In the genomic region with DNA sequence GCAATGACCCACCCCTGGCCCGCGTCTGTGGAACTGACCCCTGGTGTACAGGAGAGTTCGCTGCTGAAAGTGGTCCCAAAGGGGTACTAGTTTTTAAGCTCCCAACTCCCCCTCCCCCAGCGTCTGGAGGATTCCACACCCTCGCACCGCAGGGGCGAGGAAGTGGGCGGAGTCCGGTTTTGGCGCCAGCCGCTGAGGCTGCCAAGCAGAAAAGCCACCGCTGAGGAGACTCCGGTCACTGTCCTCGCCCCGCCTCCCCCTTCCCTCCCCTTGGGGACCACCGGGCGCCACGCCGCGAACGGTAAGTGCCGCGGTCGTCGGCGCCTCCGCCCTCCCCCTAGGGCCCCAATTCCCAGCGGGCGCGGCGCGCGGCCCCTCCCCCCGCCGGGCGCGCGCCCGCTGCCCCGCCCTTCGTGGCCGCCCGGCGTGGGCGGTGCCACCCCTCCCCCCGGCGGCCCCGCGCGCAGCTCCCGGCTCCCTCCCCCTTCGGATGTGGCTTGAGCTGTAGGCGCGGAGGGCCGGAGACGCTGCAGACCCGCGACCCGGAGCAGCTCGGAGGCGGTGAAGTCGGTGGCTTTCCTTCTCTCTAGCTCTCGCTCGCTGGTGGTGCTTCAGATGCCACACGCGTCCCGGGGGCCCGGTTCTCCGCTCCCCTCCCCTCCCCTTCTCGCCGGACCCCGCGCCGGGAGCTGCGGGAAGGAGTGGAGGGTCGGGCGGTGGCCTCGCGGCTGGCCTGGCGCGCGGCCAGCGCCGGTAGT, we compare ENCODE assay signal across 1 cellular context.
TF ChIP-seq lines count a peak whose summit lies in the region.

A gene (plus strand): TSS at position 485 of the 758 bp plus-strand sequence. CDS start 1,254 bp downstream, outside the sequence.

TF ChIP-seq in HepG2, 621 proteins besides CTCF, POLR2A, EP300 and RAD21 (continued from another document and continues in another):
- TF ChIP-seq, protein P1, sequence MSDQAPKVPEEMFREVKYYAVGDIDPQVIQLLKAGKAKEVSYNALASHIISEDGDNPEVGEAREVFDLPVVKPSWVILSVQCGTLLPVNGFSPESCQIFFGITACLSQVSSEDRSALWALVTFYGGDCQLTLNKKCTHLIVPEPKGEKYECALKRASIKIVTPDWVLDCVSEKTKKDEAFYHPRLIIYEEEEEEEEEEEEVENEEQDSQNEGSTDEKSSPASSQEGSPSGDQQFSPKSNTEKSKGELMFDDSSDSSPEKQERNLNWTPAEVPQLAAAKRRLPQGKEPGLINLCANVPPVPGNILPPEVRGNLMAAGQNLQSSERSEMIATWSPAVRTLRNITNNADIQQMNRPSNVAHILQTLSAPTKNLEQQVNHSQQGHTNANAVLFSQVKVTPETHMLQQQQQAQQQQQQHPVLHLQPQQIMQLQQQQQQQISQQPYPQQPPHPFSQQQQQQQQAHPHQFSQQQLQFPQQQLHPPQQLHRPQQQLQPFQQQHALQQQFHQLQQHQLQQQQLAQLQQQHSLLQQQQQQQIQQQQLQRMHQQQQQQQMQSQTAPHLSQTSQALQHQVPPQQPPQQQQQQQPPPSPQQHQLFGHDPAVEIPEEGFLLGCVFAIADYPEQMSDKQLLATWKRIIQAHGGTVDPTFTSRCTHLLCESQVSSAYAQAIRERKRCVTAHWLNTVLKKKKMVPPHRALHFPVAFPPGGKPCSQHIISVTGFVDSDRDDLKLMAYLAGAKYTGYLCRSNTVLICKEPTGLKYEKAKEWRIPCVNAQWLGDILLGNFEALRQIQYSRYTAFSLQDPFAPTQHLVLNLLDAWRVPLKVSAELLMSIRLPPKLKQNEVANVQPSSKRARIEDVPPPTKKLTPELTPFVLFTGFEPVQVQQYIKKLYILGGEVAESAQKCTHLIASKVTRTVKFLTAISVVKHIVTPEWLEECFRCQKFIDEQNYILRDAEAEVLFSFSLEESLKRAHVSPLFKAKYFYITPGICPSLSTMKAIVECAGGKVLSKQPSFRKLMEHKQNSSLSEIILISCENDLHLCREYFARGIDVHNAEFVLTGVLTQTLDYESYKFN (CRISPR knock-in tag; conservative IDR thresholded peaks at IDR 0.05): peak; percentile 3; the same call in 1 of the 2 replicates
- TF ChIP-seq ZBTB7A (CRISPR knock-in tag; IDR thresholded peaks at IDR 0.05): no peak
- TF ChIP-seq ZNF652 (CRISPR knock-in tag; IDR thresholded peaks at IDR 0.05; ENCODE audit: borderline replicate concordance, low read depth): no peak
- TF ChIP-seq, protein P2, sequence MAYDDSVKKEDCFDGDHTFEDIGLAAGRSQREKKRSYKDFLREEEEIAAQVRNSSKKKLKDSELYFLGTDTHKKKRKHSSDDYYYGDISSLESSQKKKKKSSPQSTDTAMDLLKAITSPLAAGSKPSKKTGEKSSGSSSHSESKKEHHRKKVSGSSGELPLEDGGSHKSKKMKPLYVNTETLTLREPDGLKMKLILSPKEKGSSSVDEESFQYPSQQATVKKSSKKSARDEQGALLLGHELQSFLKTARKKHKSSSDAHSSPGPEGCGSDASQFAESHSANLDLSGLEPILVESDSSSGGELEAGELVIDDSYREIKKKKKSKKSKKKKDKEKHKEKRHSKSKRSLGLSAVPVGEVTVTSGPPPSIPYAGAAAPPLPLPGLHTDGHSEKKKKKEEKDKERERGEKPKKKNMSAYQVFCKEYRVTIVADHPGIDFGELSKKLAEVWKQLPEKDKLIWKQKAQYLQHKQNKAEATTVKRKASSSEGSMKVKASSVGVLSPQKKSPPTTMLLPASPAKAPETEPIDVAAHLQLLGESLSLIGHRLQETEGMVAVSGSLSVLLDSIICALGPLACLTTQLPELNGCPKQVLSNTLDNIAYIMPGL (CRISPR knock-in tag; IDR thresholded peaks at IDR 0.05; ENCODE audit: borderline replicate concordance in 1 of 2, low read depth in 1 of 2): peak; percentile 15 to 44; a peak in 2 of 4 replicates
- TF ChIP-seq, protein P3, sequence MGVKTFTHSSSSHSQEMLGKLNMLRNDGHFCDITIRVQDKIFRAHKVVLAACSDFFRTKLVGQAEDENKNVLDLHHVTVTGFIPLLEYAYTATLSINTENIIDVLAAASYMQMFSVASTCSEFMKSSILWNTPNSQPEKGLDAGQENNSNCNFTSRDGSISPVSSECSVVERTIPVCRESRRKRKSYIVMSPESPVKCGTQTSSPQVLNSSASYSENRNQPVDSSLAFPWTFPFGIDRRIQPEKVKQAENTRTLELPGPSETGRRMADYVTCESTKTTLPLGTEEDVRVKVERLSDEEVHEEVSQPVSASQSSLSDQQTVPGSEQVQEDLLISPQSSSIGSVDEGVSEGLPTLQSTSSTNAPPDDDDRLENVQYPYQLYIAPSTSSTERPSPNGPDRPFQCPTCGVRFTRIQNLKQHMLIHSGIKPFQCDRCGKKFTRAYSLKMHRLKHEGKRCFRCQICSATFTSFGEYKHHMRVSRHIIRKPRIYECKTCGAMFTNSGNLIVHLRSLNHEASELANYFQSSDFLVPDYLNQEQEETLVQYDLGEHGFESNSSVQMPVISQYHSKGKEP (CRISPR knock-in tag; IDR thresholded peaks at IDR 0.05): no peak
- no peak for TF ChIP-seq KDM6A (CRISPR knock-in tag; IDR thresholded peaks at IDR 0.05; ENCODE audit: low read depth)
- 0 out of 2 replicates have a peak, but pooled peaks have one; percentile 47 for TF ChIP-seq ETV6 (CRISPR knock-in tag; conservative IDR thresholded peaks at IDR 0.05)
- TF ChIP-seq ZNF441 (CRISPR knock-in tag; IDR thresholded peaks at IDR 0.05; ENCODE audit: borderline replicate concordance): 0 out of 2 replicates have a peak, but pooled peaks have one; percentile 32
- TF ChIP-seq ZNF234 (CRISPR knock-in tag; conservative IDR thresholded peaks at IDR 0.05): peak; percentile 61; the same call in 1 of the 2 replicates
- TF ChIP-seq ZNF841 (CRISPR knock-in tag; IDR thresholded peaks at IDR 0.05; ENCODE audit: borderline replicate concordance): no peak
- peak; percentile 19; the same call in 1 of the 2 replicates for TF ChIP-seq ZNF709 (CRISPR knock-in tag; IDR thresholded peaks at IDR 0.05)
- TF ChIP-seq, protein P4, sequence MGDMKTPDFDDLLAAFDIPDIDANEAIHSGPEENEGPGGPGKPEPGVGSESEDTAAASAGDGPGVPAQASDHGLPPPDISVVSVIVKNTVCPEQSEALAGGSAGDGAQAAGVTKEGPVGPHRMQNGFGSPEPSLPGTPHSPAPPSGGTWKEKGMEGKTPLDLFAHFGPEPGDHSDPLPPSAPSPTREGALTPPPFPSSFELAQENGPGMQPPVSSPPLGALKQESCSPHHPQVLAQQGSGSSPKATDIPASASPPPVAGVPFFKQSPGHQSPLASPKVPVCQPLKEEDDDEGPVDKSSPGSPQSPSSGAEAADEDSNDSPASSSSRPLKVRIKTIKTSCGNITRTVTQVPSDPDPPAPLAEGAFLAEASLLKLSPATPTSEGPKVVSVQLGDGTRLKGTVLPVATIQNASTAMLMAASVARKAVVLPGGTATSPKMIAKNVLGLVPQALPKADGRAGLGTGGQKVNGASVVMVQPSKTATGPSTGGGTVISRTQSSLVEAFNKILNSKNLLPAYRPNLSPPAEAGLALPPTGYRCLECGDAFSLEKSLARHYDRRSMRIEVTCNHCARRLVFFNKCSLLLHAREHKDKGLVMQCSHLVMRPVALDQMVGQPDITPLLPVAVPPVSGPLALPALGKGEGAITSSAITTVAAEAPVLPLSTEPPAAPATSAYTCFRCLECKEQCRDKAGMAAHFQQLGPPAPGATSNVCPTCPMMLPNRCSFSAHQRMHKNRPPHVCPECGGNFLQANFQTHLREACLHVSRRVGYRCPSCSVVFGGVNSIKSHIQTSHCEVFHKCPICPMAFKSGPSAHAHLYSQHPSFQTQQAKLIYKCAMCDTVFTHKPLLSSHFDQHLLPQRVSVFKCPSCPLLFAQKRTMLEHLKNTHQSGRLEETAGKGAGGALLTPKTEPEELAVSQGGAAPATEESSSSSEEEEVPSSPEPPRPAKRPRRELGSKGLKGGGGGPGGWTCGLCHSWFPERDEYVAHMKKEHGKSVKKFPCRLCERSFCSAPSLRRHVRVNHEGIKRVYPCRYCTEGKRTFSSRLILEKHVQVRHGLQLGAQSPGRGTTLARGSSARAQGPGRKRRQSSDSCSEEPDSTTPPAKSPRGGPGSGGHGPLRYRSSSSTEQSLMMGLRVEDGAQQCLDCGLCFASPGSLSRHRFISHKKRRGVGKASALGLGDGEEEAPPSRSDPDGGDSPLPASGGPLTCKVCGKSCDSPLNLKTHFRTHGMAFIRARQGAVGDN (CRISPR knock-in tag; IDR thresholded peaks at IDR 0.05): peak; percentile 64
- no peak for TF ChIP-seq ZNF557 (CRISPR knock-in tag; IDR thresholded peaks at IDR 0.05)
- TF ChIP-seq SP1 (IDR thresholded peaks at IDR 0.05): no peak
- TF ChIP-seq SP1 (CRISPR knock-in tag; IDR thresholded peaks at IDR 0.05): peak; percentile 76
- 0 out of 2 replicates have a peak, but pooled peaks have one; percentile 4 for TF ChIP-seq ETV5 (CRISPR knock-in tag; IDR thresholded peaks at IDR 0.05; ENCODE audit: borderline replicate concordance)
- TF ChIP-seq, protein P5, sequence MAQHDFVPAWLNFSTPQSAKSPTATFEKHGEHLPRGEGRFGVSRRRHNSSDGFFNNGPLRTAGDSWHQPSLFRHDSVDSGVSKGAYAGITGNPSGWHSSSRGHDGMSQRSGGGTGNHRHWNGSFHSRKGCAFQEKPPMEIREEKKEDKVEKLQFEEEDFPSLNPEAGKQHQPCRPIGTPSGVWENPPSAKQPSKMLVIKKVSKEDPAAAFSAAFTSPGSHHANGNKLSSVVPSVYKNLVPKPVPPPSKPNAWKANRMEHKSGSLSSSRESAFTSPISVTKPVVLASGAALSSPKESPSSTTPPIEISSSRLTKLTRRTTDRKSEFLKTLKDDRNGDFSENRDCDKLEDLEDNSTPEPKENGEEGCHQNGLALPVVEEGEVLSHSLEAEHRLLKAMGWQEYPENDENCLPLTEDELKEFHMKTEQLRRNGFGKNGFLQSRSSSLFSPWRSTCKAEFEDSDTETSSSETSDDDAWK (CRISPR knock-in tag; IDR thresholded peaks at IDR 0.05): no peak
- TF ChIP-seq HOXA3 (CRISPR knock-in tag; IDR thresholded peaks at IDR 0.05): peak; percentile 60; the same call in 1 of the 2 replicates
- TF ChIP-seq, protein P6, sequence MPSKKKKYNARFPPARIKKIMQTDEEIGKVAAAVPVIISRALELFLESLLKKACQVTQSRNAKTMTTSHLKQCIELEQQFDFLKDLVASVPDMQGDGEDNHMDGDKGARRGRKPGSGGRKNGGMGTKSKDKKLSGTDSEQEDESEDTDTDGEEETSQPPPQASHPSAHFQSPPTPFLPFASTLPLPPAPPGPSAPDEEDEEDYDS (CRISPR knock-in tag; IDR thresholded peaks at IDR 0.05): peak; percentile 21; the same call in 1 of the 2 replicates
- peak; percentile 39; the same call in 1 of the 2 replicates for TF ChIP-seq HOXA7 (CRISPR knock-in tag; IDR thresholded peaks at IDR 0.05)
- no peak for TF ChIP-seq ZNF101 (CRISPR knock-in tag; IDR thresholded peaks at IDR 0.05; ENCODE audit: borderline replicate concordance, low read depth)
- TF ChIP-seq, protein P7, sequence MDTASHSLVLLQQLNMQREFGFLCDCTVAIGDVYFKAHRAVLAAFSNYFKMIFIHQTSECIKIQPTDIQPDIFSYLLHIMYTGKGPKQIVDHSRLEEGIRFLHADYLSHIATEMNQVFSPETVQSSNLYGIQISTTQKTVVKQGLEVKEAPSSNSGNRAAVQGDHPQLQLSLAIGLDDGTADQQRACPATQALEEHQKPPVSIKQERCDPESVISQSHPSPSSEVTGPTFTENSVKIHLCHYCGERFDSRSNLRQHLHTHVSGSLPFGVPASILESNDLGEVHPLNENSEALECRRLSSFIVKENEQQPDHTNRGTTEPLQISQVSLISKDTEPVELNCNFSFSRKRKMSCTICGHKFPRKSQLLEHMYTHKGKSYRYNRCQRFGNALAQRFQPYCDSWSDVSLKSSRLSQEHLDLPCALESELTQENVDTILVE (CRISPR knock-in tag; IDR thresholded peaks at IDR 0.05): peak; percentile 54; the same call in 1 of the 2 replicates
- TF ChIP-seq, protein P8, sequence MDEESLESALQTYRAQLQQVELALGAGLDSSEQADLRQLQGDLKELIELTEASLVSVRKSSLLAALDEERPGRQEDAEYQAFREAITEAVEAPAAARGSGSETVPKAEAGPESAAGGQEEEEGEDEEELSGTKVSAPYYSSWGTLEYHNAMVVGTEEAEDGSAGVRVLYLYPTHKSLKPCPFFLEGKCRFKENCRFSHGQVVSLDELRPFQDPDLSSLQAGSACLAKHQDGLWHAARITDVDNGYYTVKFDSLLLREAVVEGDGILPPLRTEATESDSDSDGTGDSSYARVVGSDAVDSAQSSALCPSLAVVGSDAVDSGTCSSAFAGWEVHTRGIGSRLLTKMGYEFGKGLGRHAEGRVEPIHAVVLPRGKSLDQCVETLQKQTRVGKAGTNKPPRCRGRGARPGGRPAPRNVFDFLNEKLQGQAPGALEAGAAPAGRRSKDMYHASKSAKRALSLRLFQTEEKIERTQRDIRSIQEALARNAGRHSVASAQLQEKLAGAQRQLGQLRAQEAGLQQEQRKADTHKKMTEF (CRISPR knock-in tag; IDR thresholded peaks at IDR 0.05): peak; percentile 16; the same call in 1 of the 2 replicates
- TF ChIP-seq ZNF776 (CRISPR knock-in tag; IDR thresholded peaks at IDR 0.05): 0 out of 2 replicates have a peak, but pooled peaks have one; percentile 38
- peak; percentile 79 for TF ChIP-seq SP5 (CRISPR knock-in tag; IDR thresholded peaks at IDR 0.05; ENCODE audit: borderline replicate concordance, low read depth)
- TF ChIP-seq ZNF839 (CRISPR knock-in tag; IDR thresholded peaks at IDR 0.05; ENCODE audit: borderline replicate concordance): peak; percentile 47; the same call in 1 of the 2 replicates
- TF ChIP-seq ZIK1 (CRISPR knock-in tag; IDR thresholded peaks at IDR 0.05; ENCODE audit: borderline replicate concordance, low read depth): peak; percentile 23
- TF ChIP-seq ISX (CRISPR knock-in tag; conservative IDR thresholded peaks at IDR 0.05): no peak
- TF ChIP-seq KDM2A (CRISPR knock-in tag; IDR thresholded peaks at IDR 0.05; ENCODE audit: borderline replicate concordance, low read depth): peak; percentile 41; the same call in 1 of the 2 replicates
- 0 out of 2 replicates have a peak, but pooled peaks have one; percentile 9 for TF ChIP-seq ZMYM4 (CRISPR knock-in tag; IDR thresholded peaks at IDR 0.05)
- TF ChIP-seq, protein P9, sequence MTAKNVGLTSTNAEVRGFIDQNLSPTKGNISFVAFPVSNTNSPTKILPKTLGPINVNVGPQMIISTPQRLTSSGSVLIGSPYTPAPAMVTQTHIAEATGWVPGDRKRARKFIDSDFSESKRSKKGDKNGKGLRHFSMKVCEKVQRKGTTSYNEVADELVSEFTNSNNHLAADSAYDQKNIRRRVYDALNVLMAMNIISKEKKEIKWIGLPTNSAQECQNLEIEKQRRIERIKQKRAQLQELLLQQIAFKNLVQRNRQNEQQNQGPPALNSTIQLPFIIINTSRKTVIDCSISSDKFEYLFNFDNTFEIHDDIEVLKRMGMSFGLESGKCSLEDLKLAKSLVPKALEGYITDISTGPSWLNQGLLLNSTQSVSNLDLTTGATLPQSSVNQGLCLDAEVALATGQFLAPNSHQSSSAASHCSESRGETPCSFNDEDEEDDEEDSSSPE (CRISPR knock-in tag; IDR thresholded peaks at IDR 0.05): peak; percentile 85
- no peak for TF ChIP-seq ZNF232 (CRISPR knock-in tag; IDR thresholded peaks at IDR 0.05; ENCODE audit: borderline replicate concordance)
- peak; percentile 58; the same call in 1 of the 2 replicates for TF ChIP-seq KDM5A (IDR thresholded peaks at IDR 0.05; ENCODE audit: borderline replicate concordance, low read length)
- peak; percentile 78; the same call in 1 of the 2 replicates for TF ChIP-seq PRMT3 (CRISPR knock-in tag; IDR thresholded peaks at IDR 0.05; ENCODE audit: borderline replicate concordance, low read depth)
